9 cellular contexts compared by ENCODE assay signal in genomic region chr10:6737758-6738463, GRCh38.
DNase-seq lines count a peak whose midpoint lies in the region; ATAC-seq and TF ChIP-seq lines count a peak whose summit lies in the region.
"Had no signal": no experiment of that assay in that cellular context is flagged by ENCODE, and none has a peak within 500 bp of the region (broad histone marks: within the 10 kb centered on the region; RNA-seq: fewer than 3 reads in every experiment).

No MANE protein-coding gene starts in this region.

- POLR2A ChIA-PET in activated naive CD8-positive, alpha-beta T cell treated with anti-CD3 and anti-CD28 coated beads, Interleukin-2, amount 10 ng/mL, durations not matched to agents 7 days and 5 days (lab: Charles Lee), result no interaction called here

- no peak overlapping the region for H3K27ac ChIP-seq in brain microvascular endothelial cell

- DNase-seq in activated naive CD8-positive, alpha-beta T cell treated with anti-CD3 and anti-CD28 coated beads, Interleukin-2, amount 10 ng/mL, durations not matched to agents 7 days and 5 days, result no peak
- DNase-seq in activated naive CD8-positive, alpha-beta T cell treated with anti-CD3 and anti-CD28 coated beads for 36 hours, result no peak
- DNase-seq in brain microvascular endothelial cell (peak; percentile 19), left lobe of liver (ENCODE audit: low spot score) (no peak), type B pancreatic cell (ENCODE audit: extremely low spot score, unreplicated experiment) (no peak), NCI-H524 treated with DMSO at 0.1 percent for 48 hours (lab: John Stamatoyannopoulos, UW) (no peak)
- no peak for DNase-seq in stimulated activated naive CD4-positive, alpha-beta T cell treated with Interleukin-2 at 50 U/mL for 16 hours (lab: John Stamatoyannopoulos, UW)
- DNase-seq: BE2C had no signal

- no peaks in the 10 kb centered on the region for H3K9me3 Mint-ChIP-seq in activated naive CD8-positive, alpha-beta T cell treated with anti-CD3 and anti-CD28 coated beads, Interleukin-2, amount 10 ng/mL, durations not matched to agents 7 days and 5 days
- H3K9me3 Mint-ChIP-seq in activated naive CD8-positive, alpha-beta T cell treated with anti-CD3 and anti-CD28 coated beads for 36 hours, result no peaks in the 10 kb centered on the region
- H3K9me3 Mint-ChIP-seq in type B pancreatic cell, result no peaks in the 10 kb centered on the region

- TF ChIP-seq CTCF in brain microvascular endothelial cell (IDR thresholded peaks at IDR 0.05; ENCODE audit: low read depth, low read length, missing control alignments), result no peak
- no peak for TF ChIP-seq CTCF in type B pancreatic cell (conservative IDR thresholded peaks at IDR 0.05)

- H3K4me1 Mint-ChIP-seq in activated naive CD8-positive, alpha-beta T cell treated with anti-CD3 and anti-CD28 coated beads, Interleukin-2, amount 10 ng/mL, durations not matched to agents 7 days and 5 days, result peaks cover 6% of the 10 kb centered on the region
- peaks cover 10% of the 10 kb centered on the region for H3K4me1 Mint-ChIP-seq in activated naive CD8-positive, alpha-beta T cell treated with anti-CD3 and anti-CD28 coated beads for 36 hours
- peaks cover 42% of the 10 kb centered on the region for H3K4me1 Mint-ChIP-seq in type B pancreatic cell (ENCODE audit: unreplicated experiment)

- H3K27me3 ChIP-seq in brain microvascular endothelial cell (replicated peaks), result no peaks in the 10 kb centered on the region
- H3K27me3 ChIP-seq: BE2C had no signal

- H3K4me3 ChIP-seq in brain microvascular endothelial cell (ENCODE audit: low read depth, low read length), result peak overlapping the region; percentile 15

- H3K36me3 ChIP-seq in brain microvascular endothelial cell (replicated peaks), result no peaks in the 10 kb centered on the region
- H3K36me3 ChIP-seq: BE2C had no signal

- no peak for ATAC-seq in activated naive CD8-positive, alpha-beta T cell treated with anti-CD3 and anti-CD28 coated beads, Interleukin-2, amount 10 ng/mL, durations not matched to agents 7 days and 5 days (ENCODE audit: low read depth)
- ATAC-seq in left lobe of liver, result peak; percentile 27
- no peak for ATAC-seq in GM18519 (IDR thresholded peaks at IDR 0.05; ENCODE audit: low FRiP score, unreplicated experiment)

- peak overlapping the region; percentile 20 for H3K4me3 Mint-ChIP-seq in activated naive CD8-positive, alpha-beta T cell treated with anti-CD3 and anti-CD28 coated beads, Interleukin-2, amount 10 ng/mL, durations not matched to agents 7 days and 5 days
- H3K4me3 Mint-ChIP-seq in activated naive CD8-positive, alpha-beta T cell treated with anti-CD3 and anti-CD28 coated beads for 36 hours, result no peak overlapping the region
- H3K4me3 Mint-ChIP-seq in type B pancreatic cell, result peak overlapping the region; percentile 78

- peaks cover 39% of the 10 kb centered on the region for H3K27me3 Mint-ChIP-seq in activated naive CD8-positive, alpha-beta T cell treated with anti-CD3 and anti-CD28 coated beads, Interleukin-2, amount 10 ng/mL, durations not matched to agents 7 days and 5 days
- H3K27me3 Mint-ChIP-seq in activated naive CD8-positive, alpha-beta T cell treated with anti-CD3 and anti-CD28 coated beads for 36 hours, result peaks cover 24% of the 10 kb centered on the region
- peaks cover 19% of the 10 kb centered on the region for H3K27me3 Mint-ChIP-seq in type B pancreatic cell

- no peaks in the 10 kb centered on the region for H3K36me3 Mint-ChIP-seq in activated naive CD8-positive, alpha-beta T cell treated with anti-CD3 and anti-CD28 coated beads, Interleukin-2, amount 10 ng/mL, durations not matched to agents 7 days and 5 days
- H3K36me3 Mint-ChIP-seq in activated naive CD8-positive, alpha-beta T cell treated with anti-CD3 and anti-CD28 coated beads for 36 hours, result no peaks in the 10 kb centered on the region
- H3K36me3 Mint-ChIP-seq in type B pancreatic cell, result no peaks in the 10 kb centered on the region

- H3K27ac Mint-ChIP-seq in activated naive CD8-positive, alpha-beta T cell treated with anti-CD3 and anti-CD28 coated beads, Interleukin-2, amount 10 ng/mL, durations not matched to agents 7 days and 5 days, result no peak overlapping the region
- H3K27ac Mint-ChIP-seq in activated naive CD8-positive, alpha-beta T cell treated with anti-CD3 and anti-CD28 coated beads for 36 hours, result no peak overlapping the region
- H3K27ac Mint-ChIP-seq in type B pancreatic cell, result peak overlapping the region; percentile 91

- in situ Hi-C loops in brain microvascular endothelial cell (cut with HindIII; ENCODE audit: low pct_ligation_motif_present, low sequenced_read_pairs), result no loop called here
